11 cellular contexts compared by ENCODE assay signal in genomic region chr10:72310241-72310633, GRCh38. TPM values are rescaled to one million over a fixed set of nuclear protein-coding genes. Genes with fewer than 3 reads are reported as not detected.
DNase-seq lines count a peak whose midpoint lies in the region; ATAC-seq, FAIRE-seq and TF ChIP-seq lines count a peak whose summit lies in the region.
"Had no signal": no experiment of that assay in that cellular context is flagged by ENCODE, and none has a peak within 500 bp of the region (broad histone marks: within the 10 kb centered on the region; RNA-seq: fewer than 3 reads in every experiment).

No MANE protein-coding gene starts in this region.

- H3K9me3 Mint-ChIP-seq in Caco-2 (ENCODE audit: unreplicated experiment) (no peaks in the 10 kb centered on the region), nephron (no peaks in the 10 kb centered on the region)
- H3K9me3 Mint-ChIP-seq in dendritic cell treated with granulocyte-macrophage colony-stimulating factor and Interleukin-4, amounts not matched to agents 40 ng/mL and 50 ng/mL, for 4 days: no peaks in the 10 kb centered on the region

- H3K4me3 Mint-ChIP-seq in Caco-2 (ENCODE audit: unreplicated experiment) (no peak overlapping the region), nephron (no peak overlapping the region)
- H3K4me3 Mint-ChIP-seq in dendritic cell treated with granulocyte-macrophage colony-stimulating factor and Interleukin-4, amounts not matched to agents 40 ng/mL and 50 ng/mL, for 4 days: no peak overlapping the region

- no peaks in the 10 kb centered on the region for H3K9me3 ChIP-seq in Caco-2
- H3K9me3 ChIP-seq: gastroesophageal sphincter, right lobe of liver had no signal

- H3K27me3 Mint-ChIP-seq in Caco-2 (ENCODE audit: insufficient read depth, unreplicated experiment) (no peaks in the 10 kb centered on the region), nephron (ENCODE audit: low read depth) (peaks cover 5% of the 10 kb centered on the region)
- H3K27me3 Mint-ChIP-seq in dendritic cell treated with granulocyte-macrophage colony-stimulating factor and Interleukin-4, amounts not matched to agents 40 ng/mL and 50 ng/mL, for 4 days: peaks cover 7% of the 10 kb centered on the region

- H3K27ac Mint-ChIP-seq in Caco-2 (ENCODE audit: unreplicated experiment) (peak overlapping the region; percentile 48), nephron (peak overlapping the region; percentile 17 to 52 (median 32))
- H3K27ac Mint-ChIP-seq in dendritic cell treated with granulocyte-macrophage colony-stimulating factor and Interleukin-4, amounts not matched to agents 40 ng/mL and 50 ng/mL, for 4 days: peak overlapping the region; percentile 72

- no TSS peak for BruUV-seq in Caco-2 (replicated peaks; lab: Mats Ljungman, UMichigan)

- H3K4me1 ChIP-seq in Caco-2: peaks cover 31% of the 10 kb centered on the region

- peaks cover 26% of the 10 kb centered on the region for H3K4me1 Mint-ChIP-seq in Caco-2 (ENCODE audit: low read depth, unreplicated experiment)
- peaks cover 37% of the 10 kb centered on the region for H3K4me1 Mint-ChIP-seq in dendritic cell treated with granulocyte-macrophage colony-stimulating factor and Interleukin-4, amounts not matched to agents 40 ng/mL and 50 ng/mL, for 4 days (ENCODE audit: low read depth)
- H3K4me1 Mint-ChIP-seq in nephron: peaks cover 49% of the 10 kb centered on the region

- no peak overlapping the region for H3K4me3 ChIP-seq in Caco-2 (ENCODE audit: low read depth, low read length)
- H3K4me3 ChIP-seq: gastroesophageal sphincter, right lobe of liver had no signal

- intact Hi-C loops in Caco-2 (cut with micrococcal nuclease; ENCODE audit: unreplicated experiment): no loop called here
- intact Hi-C loops in dendritic cell treated with granulocyte-macrophage colony-stimulating factor and Interleukin-4, amounts not matched to agents 40 ng/mL and 50 ng/mL, for 4 days (cut with micrococcal nuclease): loop anchor here (1.0 kb wide), 1 partner anchor 9 kb away; no protein-coding TSS in a partner anchor

- no peak for DNase-seq in Caco-2
- DNase-seq in LoVo (ENCODE audit: low spot score): peak; percentile 50
- DNase-seq in AML-193 (lab: John Stamatoyannopoulos, UW): no peak
- DNase-seq in GM19239 (ENCODE audit: insufficient read length, low spot score): no peak
- DNase-seq: NCI-H345 had no signal

- H3K36me3 ChIP-seq in Caco-2 (ENCODE audit: control insufficient read depth, insufficient read depth, low read length): no peaks in the 10 kb centered on the region
- H3K36me3 ChIP-seq: gastroesophageal sphincter, right lobe of liver had no signal

- H3K36me3 Mint-ChIP-seq in Caco-2 (ENCODE audit: insufficient read depth, unreplicated experiment) (peaks cover 5% of the 10 kb centered on the region), nephron (ENCODE audit: low read depth) (no peaks in the 10 kb centered on the region)
- H3K36me3 Mint-ChIP-seq in dendritic cell treated with granulocyte-macrophage colony-stimulating factor and Interleukin-4, amounts not matched to agents 40 ng/mL and 50 ng/mL, for 4 days (ENCODE audit: low read depth): no peaks in the 10 kb centered on the region

- POLR2A ChIA-PET in Caco-2 (lab: Charles Lee): no interaction called here

- ATAC-seq in HG02623 (IDR thresholded peaks at IDR 0.05; ENCODE audit: unreplicated experiment): no peak
- no peak for ATAC-seq in HG03457 (IDR thresholded peaks at IDR 0.05; ENCODE audit: unreplicated experiment)

- FAIRE-seq in GM19239 (lab: Jason Lieb, UNC): no peak

- CTCF ChIA-PET in Caco-2 (lab: Charles Lee): no interaction called here

- TF ChIP-seq CTCF in Caco-2 (IDR thresholded peaks at IDR 0.05; ENCODE audit: insufficient read depth in 1 of 2, low read depth in 1 of 2, low read length in 1 of 2, severe bottlenecking in 1 of 2, unreplicated experiment in 1 of 2) (no peak), nephron (IDR thresholded peaks at IDR 0.05; ENCODE audit: unreplicated experiment in 3 of 3) (no peak)

- no peaks in the 10 kb centered on the region for H3K27me3 ChIP-seq in Caco-2 (replicated peaks; ENCODE audit: control insufficient read depth, insufficient read depth, low read length)
- H3K27me3 ChIP-seq: gastroesophageal sphincter, right lobe of liver had no signal

RNA-seq across cellular contexts. Expression of gene DDIT4, which starts 36.5 kb away (rescaled TPM):
- total RNA-seq in Caco-2 (2022): 152 and 155 TPM in 2 replicates

RNA-seq across cellular contexts. Expression of gene DNAJB12, which starts 44.5 kb away (rescaled TPM):
- 56.0 and 58.1 TPM in 2 replicates for total RNA-seq in Caco-2 (2022)
